8 cellular contexts compared by ENCODE assay signal in genomic region chr1:236281286-236282158, GRCh38. TPM values are rescaled to one million over a fixed set of nuclear protein-coding genes. Genes with fewer than 3 reads are reported as not detected.
A peak's percentile ranks its signal among the peaks of the same experiment; 100 is the strongest.
DNase-seq lines count a peak whose midpoint lies in the region; FAIRE-seq and TF ChIP-seq lines count a peak whose summit lies in the region.

Gene ERO1B (minus strand): TSS chr1:236281958. CDS start chr1:236281783, 175 bp downstream.

- H2BK20ac ChIP-seq in H9 (ENCODE audit: low read depth, low read length, poor library complexity, severe bottlenecking), result no peak within 1 kb of the TSS

- H3K14ac ChIP-seq in H9 (ENCODE audit: insufficient read depth, low read length), result peak within 1 kb of the TSS; percentile 87

- H3K27ac Mint-ChIP-seq in H9 (peak within 1 kb of the TSS in 1 of 3 experiments; percentile 87; a peak in 2 of 7 replicates), neural crest cell (ENCODE audit: unreplicated experiment) (no peak within 1 kb of the TSS)

- no peak within 1 kb of the TSS for H2AFZ ChIP-seq in H9 (ENCODE audit: low read length)

- H3K79me1 ChIP-seq in H9 (ENCODE audit: insufficient read depth, low read depth, low read length, poor library complexity, severe bottlenecking), result no peaks in the 10 kb centered on the region

- no peak within 1 kb of the TSS for H4K8ac ChIP-seq in H9 (replicated peaks; ENCODE audit: insufficient read length, low read depth, low read length)

- peak within 1 kb of the TSS; percentile 79 for H3K18ac ChIP-seq in H9 (ENCODE audit: insufficient read length, low read depth, low read length)

- TF ChIP-seq CTCF in H9 (conservative IDR thresholded peaks at IDR 0.05) (0 out of 3 replicates have a peak, but pooled peaks have one; percentile 13), foreskin fibroblast (IDR thresholded peaks at IDR 0.05; ENCODE audit: low read depth, low read length) (no peak), neural crest cell (conservative IDR thresholded peaks at IDR 0.05) (no peak), stomach (IDR thresholded peaks at IDR 0.05) (no peak)

- no peak within 1 kb of the TSS for H3K23ac ChIP-seq in H9 (ENCODE audit: insufficient read length, low read depth, low read length)

- H3K27me3 ChIP-seq in H9 (ENCODE audit: insufficient read depth, low read length) (no peaks in the 10 kb centered on the region; the same call in 1 of the 2 replicates), stomach (no peaks in the 10 kb centered on the region)

- H4K20me1 ChIP-seq in H9 (ENCODE audit: control insufficient read depth, insufficient read depth, insufficient read length), result no peaks in the 10 kb centered on the region

- H3K23me2 ChIP-seq in H9 (ENCODE audit: insufficient read length, low read depth, low read length, poor library complexity, severe bottlenecking), result peaks cover 14% of the 10 kb centered on the region

- peak within 1 kb of the TSS; percentile 92 for H3K4me2 ChIP-seq in H9 (ENCODE audit: insufficient read depth, insufficient read length, low read length)

- intact Hi-C loops in stomach (cut with DNase I; ENCODE audit: low total_unique reads), result no loop called here

- peak within 1 kb of the TSS; percentile 84 for H3K9ac ChIP-seq in H9 (ENCODE audit: extremely low read depth, insufficient read length, low read length)

- FAIRE-seq in G401.6 (lab: Jason Lieb, UNC), result peak; percentile 91

- no peak within 1 kb of the TSS for H2BK12ac ChIP-seq in H9 (ENCODE audit: insufficient read length, low read depth, low read length)

- no peak within 1 kb of the TSS for H2BK120ac ChIP-seq in H9 (ENCODE audit: low read depth, low read length, poor library complexity, severe bottlenecking)

- H2BK5ac ChIP-seq in H9 (ENCODE audit: insufficient read length, low read length), result no peak within 1 kb of the TSS

- H3K36me3 Mint-ChIP-seq in H9 (ENCODE audit: insufficient read depth in 1 of 3, low read depth in 3 of 3), result peaks cover 0 to 5% (median 0%) of the 10 kb centered on the region in 3 experiments; a peak in 1 of 7 replicates
- no peaks in the 10 kb centered on the region for H3K36me3 Mint-ChIP-seq in neural crest cell (ENCODE audit: low read depth)

- H3K27ac ChIP-seq in H9 (ENCODE audit: insufficient read length, low read depth, low read length) (no peak within 1 kb of the TSS), stomach (peak within 1 kb of the TSS; percentile 89 to 96 (median 92))

- peak in 2 of 4 donors; percentile 87 to 94 for TF ChIP-seq POLR2A in stomach (IDR thresholded peaks at IDR 0.05)

- H3K4me3 Mint-ChIP-seq in H9 (peak within 1 kb of the TSS; percentile 81 to 94), neural crest cell (peak within 1 kb of the TSS; percentile 86)

- no peak within 1 kb of the TSS for H2AK5ac ChIP-seq in H9 (ENCODE audit: insufficient read length, low read length)

- no peak within 1 kb of the TSS for H3K4ac ChIP-seq in H9 (ENCODE audit: low read depth, low read length)

- H3K36me3 ChIP-seq in stomach, result no peaks in the 10 kb centered on the region

- DNase-seq in H9 (peak; percentile 98), M059J (ENCODE audit: low read depth) (peak; percentile 94), SHP77 (lab: John Stamatoyannopoulos, UW) (peak; percentile 95 to 97), activated gamma-delta T cell (lab: John Stamatoyannopoulos, UW) (peak; percentile 97), foreskin fibroblast (peak; percentile 95 to 99), neural crest cell (ENCODE audit: low read depth, low spot score) (peak; percentile 92), stomach (peak; percentile 99)

- peaks cover 22% of the 10 kb centered on the region in 2 experiments for H3K4me1 Mint-ChIP-seq in H9
- peaks cover 22% of the 10 kb centered on the region for H3K4me1 Mint-ChIP-seq in neural crest cell

- no peak within 1 kb of the TSS for H4K91ac ChIP-seq in H9 (ENCODE audit: insufficient read length, low read depth, low read length)

- no peaks in the 10 kb centered on the region for H3K79me2 ChIP-seq in H9 (ENCODE audit: insufficient read depth, low read length)

- no peaks in the 10 kb centered on the region for H3K4me1 ChIP-seq in H9 (ENCODE audit: insufficient read depth, low read length)
- H3K4me1 ChIP-seq in stomach, result peaks cover 0 to 37% (median 19%) of the 10 kb centered on the region in 4 donors

- no peak within 1 kb of the TSS for H3T11ph ChIP-seq in H9 (ENCODE audit: low read length)

- no peak for TF ChIP-seq EP300 in stomach (IDR thresholded peaks at IDR 0.05)

- peaks cover 44% of the 10 kb centered on the region for H3K27me3 Mint-ChIP-seq in H9 (ENCODE audit: low read depth)
- peaks cover 58% of the 10 kb centered on the region for H3K27me3 Mint-ChIP-seq in neural crest cell (ENCODE audit: low read depth)

- H3K56ac ChIP-seq in H9 (ENCODE audit: insufficient read length, low read depth, low read length), result no peak within 1 kb of the TSS

- no peaks in the 10 kb centered on the region for H3K9me3 ChIP-seq in H9 (ENCODE audit: control insufficient read depth, low read depth, low read length)
- no peaks in the 10 kb centered on the region for H3K9me3 ChIP-seq in stomach

- H2BK15ac ChIP-seq in H9 (ENCODE audit: low read depth, low read length), result no peak within 1 kb of the TSS

- H4K5ac ChIP-seq in H9 (ENCODE audit: insufficient read length, low read depth, low read length), result no peak within 1 kb of the TSS

- H3K4me3 ChIP-seq in foreskin fibroblast (ENCODE audit: low read depth in 1 of 2, low read length in 2 of 2) (peak within 1 kb of the TSS; percentile 77 to 89), stomach (peak within 1 kb of the TSS; percentile 88 to 97 (median 96))

- H3K9me3 Mint-ChIP-seq in H9 (peaks cover 0 to 7% of the 10 kb centered on the region in 2 experiments; a peak in 1 of 5 replicates), neural crest cell (no peaks in the 10 kb centered on the region)

- WGBS in H9 (ENCODE audit: extremely low coverage, insufficient read length, low lambda C conversion rate), result no CpG with 5 or more reads among the region's 88 CpGs
- 0 to 1% (median 0%) methylated on average over 28 to 88 of the region's 88 CpGs for WGBS in stomach, 5 donors

RNA-seq across cellular contexts. Expression of gene ERO1B, which starts in this region (rescaled TPM):
- 1.3 and 1.5 TPM in 2 replicates for total RNA-seq in H9 (2021)
- 1.1 and 2.5 TPM in 2 replicates for total RNA-seq in M059J (2014; rRNA removed; shearing (Covaris generic))
- total RNA-seq in neural crest cell, result 1.0 and 1.6 TPM in 2 replicates
- total RNA-seq in stomach, result 100 to 1,000 TPM in 1 of 5 donors, 10 to 100 TPM in 3, 1 to 10 TPM in 1; 3.2 to 103 (median 33.4) TPM
- polyA plus RNA-seq in stomach, result 10 to 100 TPM in 2 of 3 donors, 1 to 10 TPM in 1; 6.1 to 23.2 (median 20.6) TPM
